In genomic region chr4:163932504-163932903, GRCh38 we compare ENCODE assay signal across 31 cellular contexts.
DNase-seq lines count a peak whose midpoint lies in the region; ATAC-seq and TF ChIP-seq lines count a peak whose summit lies in the region.
"Had no signal": no experiment of that assay in that cellular context is flagged by ENCODE, and none has a peak within 500 bp of the region (broad histone marks: within the 10 kb centered on the region; RNA-seq: fewer than 3 reads in every experiment).

No MANE protein-coding gene starts in this region.

- peaks cover 4% of the 10 kb centered on the region; the same call in 1 of the 2 replicates for H3K9me3 Mint-ChIP-seq in WTC11
- H3K9me3 Mint-ChIP-seq in activated naive CD4-positive, alpha-beta T cell treated with anti-CD3 and anti-CD28 coated beads, Interleukin-2, amount 10 ng/mL, durations not matched to agents 7 days and 5 days, result no peaks in the 10 kb centered on the region
- H3K9me3 Mint-ChIP-seq: CD4-positive, alpha-beta T cell; CD4-positive, CD25-positive, alpha-beta regulatory T cell had no signal

- peak overlapping the region; percentile 45 for H4K8ac ChIP-seq in neuronal stem cell (ENCODE audit: low read depth, low read length)

- H3K4me2 ChIP-seq in neuronal stem cell (ENCODE audit: insufficient read depth, low read length, poor library complexity, severe bottlenecking), result no peak overlapping the region
- H3K4me2 ChIP-seq: A549; BLaER1; BLaER1 treated with 17β-estradiol and CSF1 and Interleukin-3, amounts not matched to agents 10 nM and 100 nM had no signal

- no peak overlapping the region for H2AFZ ChIP-seq in neuronal stem cell (ENCODE audit: low read length)

- no peak overlapping the region for H3K14ac ChIP-seq in neuronal stem cell (ENCODE audit: low read length)

- no peak overlapping the region for H3K4me3 ChIP-seq in neuronal stem cell (ENCODE audit: low read length in 2 of 2)
- H3K4me3 ChIP-seq: A549; BLaER1; BLaER1 treated with 17β-estradiol and CSF1 and Interleukin-3, amounts not matched to agents 10 nM and 100 nM had no signal

- no peak overlapping the region for H3K4me3 Mint-ChIP-seq in WTC11
- H3K4me3 Mint-ChIP-seq in activated naive CD4-positive, alpha-beta T cell treated with anti-CD3 and anti-CD28 coated beads, Interleukin-2, amount 10 ng/mL, durations not matched to agents 7 days and 5 days, result no peak overlapping the region
- H3K4me3 Mint-ChIP-seq: B cell; CD14-positive monocyte; CD4-positive, alpha-beta memory T cell; CD4-positive, alpha-beta T cell; CD4-positive, CD25-positive, alpha-beta regulatory T cell; CD8-positive, alpha-beta memory T cell; CD8-positive, alpha-beta T cell had no signal

- no peak overlapping the region for H3K9ac ChIP-seq in neuronal stem cell (ENCODE audit: low read depth, low read length, poor library complexity)
- H3K9ac ChIP-seq: BLaER1; BLaER1 treated with 17β-estradiol and CSF1 and Interleukin-3, amounts not matched to agents 10 nM and 100 nM had no signal

- H3K36me3 Mint-ChIP-seq in WTC11, result no peaks in the 10 kb centered on the region
- no peaks in the 10 kb centered on the region for H3K36me3 Mint-ChIP-seq in activated naive CD4-positive, alpha-beta T cell treated with anti-CD3 and anti-CD28 coated beads, Interleukin-2, amount 10 ng/mL, durations not matched to agents 7 days and 5 days
- H3K36me3 Mint-ChIP-seq: CD14-positive monocyte; CD4-positive, alpha-beta memory T cell; CD4-positive, CD25-positive, alpha-beta regulatory T cell; CD8-positive, alpha-beta memory T cell; CD8-positive, alpha-beta T cell had no signal

- no peak overlapping the region for H4K91ac ChIP-seq in neuronal stem cell (ENCODE audit: low read depth, low read length, poor library complexity)

- 0 out of 2 replicates have a peak, but pooled peaks have one; percentile 24 for ATAC-seq in WTC11
- ATAC-seq: A549; CD8-positive, alpha-beta T cell had no signal

- peak overlapping the region; percentile 42 for H3K18ac ChIP-seq in neuronal stem cell (ENCODE audit: low read length)

- H3K36me3 ChIP-seq in neuronal stem cell (replicated peaks in 1 of 2; ENCODE audit: control insufficient read depth in 2 of 2, insufficient read depth in 2 of 2, low read length in 2 of 2), result no peaks in the 10 kb centered on the region
- H3K36me3 ChIP-seq: BE2C; BLaER1; BLaER1 treated with 17β-estradiol and CSF1 and Interleukin-3, amounts not matched to agents 10 nM and 100 nM had no signal

- POLR2A ChIA-PET in WTC11 (lab: Charles Lee), result no interaction called here

- no peak overlapping the region for H3K27ac ChIP-seq in neuronal stem cell (replicated peaks; ENCODE audit: low read length)
- H3K27ac ChIP-seq: 22Rv1; A549; BLaER1; BLaER1 treated with 17β-estradiol and CSF1 and Interleukin-3, amounts not matched to agents 10 nM and 100 nM; C4-2B had no signal

- peaks cover 14% of the 10 kb centered on the region for H3K4me1 Mint-ChIP-seq in WTC11
- no peaks in the 10 kb centered on the region for H3K4me1 Mint-ChIP-seq in activated naive CD4-positive, alpha-beta T cell treated with anti-CD3 and anti-CD28 coated beads, Interleukin-2, amount 10 ng/mL, durations not matched to agents 7 days and 5 days
- H3K4me1 Mint-ChIP-seq: B cell; CD14-positive monocyte; CD4-positive, alpha-beta memory T cell; CD4-positive, CD25-positive, alpha-beta regulatory T cell; CD8-positive, alpha-beta memory T cell had no signal

- DNase-seq in WTC11 (ENCODE audit: low spot score) (no peak), neuronal stem cell (ENCODE audit: low spot score) (no peak), GM10266 (ENCODE audit: extremely low spot score) (no peak)
- no peak for DNase-seq in activated naive CD4-positive, alpha-beta T cell treated with anti-CD3 and anti-CD28 coated beads, Interleukin-2, amount 10 ng/mL, durations not matched to agents 7 days and 5 days
- DNase-seq: 8988T; ACHN; AML-193; BE2C; C1 segment of cervical spinal cord; Caco-2; Calu3; CD4-positive, alpha-beta memory T cell; CD4-positive, alpha-beta T cell; CD4-positive, CD25-positive, alpha-beta regulatory T cell; CD8-positive, alpha-beta memory T cell; CD8-positive, alpha-beta T cell; COR-L47; DMS 273 treated with DMSO at 0.1 percent for 48 hours; DMS153; DMS53; DMS79; DMS79 treated with DMSO at 0.1 percent for 48 hours; DND-41; EL had no signal

- H3K9me3 ChIP-seq in neuronal stem cell (replicated peaks in 1 of 2; ENCODE audit: control insufficient read depth in 2 of 2, insufficient read depth in 1 of 2, low read depth in 1 of 2, low read length in 2 of 2), result peaks cover 0 to 2% of the 10 kb centered on the region in 2 donors
- H3K9me3 ChIP-seq: A549; BE2C; BLaER1; BLaER1 treated with 17β-estradiol and CSF1 and Interleukin-3, amounts not matched to agents 10 nM and 100 nM; Caco-2 had no signal

- H3K27ac Mint-ChIP-seq in WTC11, result peak overlapping the region; percentile 30; the same call in 1 of the 2 replicates
- no peak overlapping the region for H3K27ac Mint-ChIP-seq in activated naive CD4-positive, alpha-beta T cell treated with anti-CD3 and anti-CD28 coated beads, Interleukin-2, amount 10 ng/mL, durations not matched to agents 7 days and 5 days
- H3K27ac Mint-ChIP-seq: B cell; CD4-positive, alpha-beta memory T cell; CD4-positive, alpha-beta T cell; CD4-positive, CD25-positive, alpha-beta regulatory T cell; CD8-positive, alpha-beta memory T cell; CD8-positive, alpha-beta T cell had no signal

- no peak overlapping the region for H2BK120ac ChIP-seq in neuronal stem cell (ENCODE audit: low read depth, low read length)

- CTCF ChIA-PET in WTC11 (lab: Charles Lee), result interaction anchor here (0.5 kb wide), 1 partner anchor 382 kb away, joined by 5 read pairs; no protein-coding TSS in a partner anchor
- CTCF ChIA-PET in activated naive CD4-positive, alpha-beta T cell treated with anti-CD3 and anti-CD28 coated beads, Interleukin-2, amount 10 ng/mL, durations not matched to agents 7 days and 5 days (lab: Charles Lee), result no interaction called here

- H3K4ac ChIP-seq in neuronal stem cell (ENCODE audit: low read length), result no peak overlapping the region

- no peak overlapping the region for H2BK15ac ChIP-seq in neuronal stem cell (ENCODE audit: low read length)

- H2AK5ac ChIP-seq in neuronal stem cell (ENCODE audit: low read depth, low read length), result no peak overlapping the region

- H3K79me1 ChIP-seq in neuronal stem cell (ENCODE audit: low read depth, low read length), result no peaks in the 10 kb centered on the region

- no CpG with 5 or more reads among the region's 7 CpGs for WGBS in neuronal stem cell (ENCODE audit: extremely low coverage in 2 of 2, insufficient read length in 2 of 2, insufficient replicate concordance in 1 of 2), 2 donors

- H3K27me3 Mint-ChIP-seq in WTC11 (ENCODE audit: low read depth), result no peaks in the 10 kb centered on the region
- no peaks in the 10 kb centered on the region for H3K27me3 Mint-ChIP-seq in activated naive CD4-positive, alpha-beta T cell treated with anti-CD3 and anti-CD28 coated beads, Interleukin-2, amount 10 ng/mL, durations not matched to agents 7 days and 5 days
- H3K27me3 Mint-ChIP-seq: CD4-positive, alpha-beta memory T cell; CD4-positive, alpha-beta T cell; CD4-positive, CD25-positive, alpha-beta regulatory T cell had no signal

- TF ChIP-seq CTCF in WTC11 (IDR thresholded peaks at IDR 0.05) (no peak), GM10266 (IDR thresholded peaks at IDR 0.05; ENCODE audit: control insufficient read depth, insufficient read depth, low read depth, missing control alignments) (no peak)

- no peak overlapping the region for H2BK12ac ChIP-seq in neuronal stem cell (ENCODE audit: low read length)

- no peak overlapping the region for H2BK5ac ChIP-seq in neuronal stem cell (ENCODE audit: low read length)

- H3K23ac ChIP-seq in neuronal stem cell (ENCODE audit: low read depth, low read length, poor library complexity), result no peak overlapping the region

- H3K4me1 ChIP-seq in neuronal stem cell (ENCODE audit: control insufficient read depth in 2 of 2, insufficient read depth in 1 of 2, low read depth in 1 of 2, low read length in 2 of 2), result peaks cover 0 to 3% of the 10 kb centered on the region in 2 donors
- H3K4me1 ChIP-seq: A549; BE2C; BLaER1; BLaER1 treated with 17β-estradiol and CSF1 and Interleukin-3, amounts not matched to agents 10 nM and 100 nM; Caco-2 had no signal

- no peaks in the 10 kb centered on the region for H3K27me3 ChIP-seq in neuronal stem cell (ENCODE audit: control insufficient read depth in 3 of 3, insufficient read depth in 3 of 3, low read depth in 1 of 3, low read length in 3 of 3)
- H3K27me3 ChIP-seq: BE2C; BLaER1; BLaER1 treated with 17β-estradiol and CSF1 and Interleukin-3, amounts not matched to agents 10 nM and 100 nM had no signal

TF ChIP-seq in WTC11, 78 proteins besides CTCF, POLR2A, EP300 and RAD21 (continues in another document):
- no peak for TF ChIP-seq ZNF121 (CRISPR knock-in tag; IDR thresholded peaks at IDR 0.05)
- no peak for TF ChIP-seq NFATC4 (CRISPR knock-in tag; IDR thresholded peaks at IDR 0.05)
- no peak for TF ChIP-seq TP53 (CRISPR knock-in tag; IDR thresholded peaks at IDR 0.05)
- TF ChIP-seq ZNF671 (CRISPR knock-in tag; IDR thresholded peaks at IDR 0.05), result no peak
- TF ChIP-seq, protein P1, sequence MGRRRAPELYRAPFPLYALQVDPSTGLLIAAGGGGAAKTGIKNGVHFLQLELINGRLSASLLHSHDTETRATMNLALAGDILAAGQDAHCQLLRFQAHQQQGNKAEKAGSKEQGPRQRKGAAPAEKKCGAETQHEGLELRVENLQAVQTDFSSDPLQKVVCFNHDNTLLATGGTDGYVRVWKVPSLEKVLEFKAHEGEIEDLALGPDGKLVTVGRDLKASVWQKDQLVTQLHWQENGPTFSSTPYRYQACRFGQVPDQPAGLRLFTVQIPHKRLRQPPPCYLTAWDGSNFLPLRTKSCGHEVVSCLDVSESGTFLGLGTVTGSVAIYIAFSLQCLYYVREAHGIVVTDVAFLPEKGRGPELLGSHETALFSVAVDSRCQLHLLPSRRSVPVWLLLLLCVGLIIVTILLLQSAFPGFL (CRISPR knock-in tag; IDR thresholded peaks at IDR 0.05; ENCODE audit: borderline replicate concordance), result no peak
- TF ChIP-seq CREM (CRISPR knock-in tag; IDR thresholded peaks at IDR 0.05), result no peak
- no peak for TF ChIP-seq FOXJ3 (CRISPR knock-in tag; IDR thresholded peaks at IDR 0.05; ENCODE audit: borderline replicate concordance)
- TF ChIP-seq, protein P2, sequence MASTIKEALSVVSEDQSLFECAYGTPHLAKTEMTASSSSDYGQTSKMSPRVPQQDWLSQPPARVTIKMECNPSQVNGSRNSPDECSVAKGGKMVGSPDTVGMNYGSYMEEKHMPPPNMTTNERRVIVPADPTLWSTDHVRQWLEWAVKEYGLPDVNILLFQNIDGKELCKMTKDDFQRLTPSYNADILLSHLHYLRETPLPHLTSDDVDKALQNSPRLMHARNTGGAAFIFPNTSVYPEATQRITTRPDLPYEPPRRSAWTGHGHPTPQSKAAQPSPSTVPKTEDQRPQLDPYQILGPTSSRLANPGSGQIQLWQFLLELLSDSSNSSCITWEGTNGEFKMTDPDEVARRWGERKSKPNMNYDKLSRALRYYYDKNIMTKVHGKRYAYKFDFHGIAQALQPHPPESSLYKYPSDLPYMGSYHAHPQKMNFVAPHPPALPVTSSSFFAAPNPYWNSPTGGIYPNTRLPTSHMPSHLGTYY (CRISPR knock-in tag; IDR thresholded peaks at IDR 0.05), result no peak
- TF ChIP-seq ELF4 (CRISPR knock-in tag; IDR thresholded peaks at IDR 0.05; ENCODE audit: low read depth), result no peak
